8 cellular contexts compared by ENCODE assay signal in genomic region chr9:37485389-37486255, GRCh38. TPM values are rescaled to one million over a fixed set of nuclear protein-coding genes. Genes with fewer than 3 reads are reported as not detected.
DNase-seq lines count a peak whose midpoint lies in the region; ATAC-seq and TF ChIP-seq lines count a peak whose summit lies in the region.

A gene with protein sequence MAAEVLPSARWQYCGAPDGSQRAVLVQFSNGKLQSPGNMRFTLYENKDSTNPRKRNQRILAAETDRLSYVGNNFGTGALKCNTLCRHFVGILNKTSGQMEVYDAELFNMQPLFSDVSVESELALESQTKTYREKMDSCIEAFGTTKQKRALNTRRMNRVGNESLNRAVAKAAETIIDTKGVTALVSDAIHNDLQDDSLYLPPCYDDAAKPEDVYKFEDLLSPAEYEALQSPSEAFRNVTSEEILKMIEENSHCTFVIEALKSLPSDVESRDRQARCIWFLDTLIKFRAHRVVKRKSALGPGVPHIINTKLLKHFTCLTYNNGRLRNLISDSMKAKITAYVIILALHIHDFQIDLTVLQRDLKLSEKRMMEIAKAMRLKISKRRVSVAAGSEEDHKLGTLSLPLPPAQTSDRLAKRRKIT (plus strand): TSS chr9:37485948. CDS start chr9:37486048, 100 bp downstream.

- DNase-seq in NCI-H1694 (lab: John Stamatoyannopoulos, UW) (peak; percentile 72), amniotic epithelial cell (ENCODE audit: low read depth) (peak; percentile 88), left cardiac atrium (peak; percentile 97), progenitor cell of endocrine pancreas (ENCODE audit: low spot score, unreplicated experiment) (peak; percentile 89), upper lobe of right lung (peak; percentile 98)

- H3K36me3 ChIP-seq in upper lobe of right lung: peaks cover 18% of the 10 kb centered on the region

- H3K4me1 Mint-ChIP-seq in progenitor cell of endocrine pancreas (ENCODE audit: low read depth): peaks cover 18% of the 10 kb centered on the region

- H3K36me3 Mint-ChIP-seq in progenitor cell of endocrine pancreas (ENCODE audit: insufficient read depth): peaks cover 5% of the 10 kb centered on the region

- intact Hi-C loops in T-helper 1 cell treated with Interleukin-12 subunit alpha and Interleukin-12 subunit beta and Interleukin-4 antibody, amounts not matched to agents 30 ng/mL and 1 ng/mL, for 36 hours (cut with micrococcal nuclease): loop anchor here (1.0 to 5.0 kb wide), 11 partner anchors 20 to 997 kb away; partner anchors contain the start of genes ALDH1B1, EXOSC3, GRHPR and SHB
- intact Hi-C loops in left cardiac atrium (cut with DNase I): loop anchor here (10.0 kb wide), 3 partner anchors 71 to 879 kb away; no protein-coding TSS in a partner anchor
- intact Hi-C loops in upper lobe of right lung (cut with DNase I): no loop called here

- H3K27ac ChIP-seq in upper lobe of right lung: peak within 1 kb of the TSS; percentile 55

- peaks cover 6% of the 10 kb centered on the region for H3K27me3 Mint-ChIP-seq in progenitor cell of endocrine pancreas

- ATAC-seq in HG02884 (IDR thresholded peaks at IDR 0.05; ENCODE audit: unreplicated experiment) (peak; percentile 97), left cardiac atrium (peak; percentile 98), upper lobe of right lung (peak; percentile 100)

- H3K27ac Mint-ChIP-seq in progenitor cell of endocrine pancreas: peak within 1 kb of the TSS; percentile 84

- peak; percentile 90 for TF ChIP-seq POLR2A in GM15510 (IDR thresholded peaks at IDR 0.05; ENCODE audit: borderline replicate concordance, extremely low read depth, insufficient read length)

- H3K27me3 ChIP-seq in upper lobe of right lung: peaks cover 2% of the 10 kb centered on the region

- peaks cover 16% of the 10 kb centered on the region for H3K4me1 ChIP-seq in upper lobe of right lung

- no peaks in the 10 kb centered on the region for H3K9me3 Mint-ChIP-seq in progenitor cell of endocrine pancreas (ENCODE audit: low read depth)

- H3K4me3 Mint-ChIP-seq in progenitor cell of endocrine pancreas (ENCODE audit: low read depth): peak within 1 kb of the TSS; percentile 91

- no peaks in the 10 kb centered on the region for H3K9me3 ChIP-seq in upper lobe of right lung

- no peak for TF ChIP-seq CTCF in progenitor cell of endocrine pancreas (IDR thresholded peaks at IDR 0.05; ENCODE audit: unreplicated experiment)
- no peak for TF ChIP-seq CTCF in upper lobe of right lung (IDR thresholded peaks at IDR 0.05)

- H3K4me3 ChIP-seq in upper lobe of right lung: peak within 1 kb of the TSS; percentile 68

RNA-seq across cellular contexts. Expression of the gene that starts here (rescaled TPM):
- total RNA-seq in T-helper 1 cell treated with Interleukin-12 subunit alpha and Interleukin-12 subunit beta and Interleukin-4 antibody, amounts not matched to agents 30 ng/mL and 1 ng/mL, for 36 hours: 28.7 and 31.1 TPM in 2 replicates
- 10 to 100 TPM; 12.5 to 17.2 TPM for total RNA-seq in left cardiac atrium
- 22.2 and 22.4 TPM in 2 replicates for total RNA-seq in progenitor cell of endocrine pancreas
- 16.6 TPM for total RNA-seq in upper lobe of right lung

Comparison
In these comparisons a context has a peak if more than half of its experiments do, and no peak if none do; other contexts are left out.
1. Peak in every context shown above with its lines: DNase-seq, ATAC-seq, H3K4me3 ChIP-seq and H3K27ac ChIP-seq.